22 cellular contexts compared by ENCODE assay signal in genomic region chr4:145663194-145663593, GRCh38. TPM values are rescaled to one million over a fixed set of nuclear protein-coding genes. Genes with fewer than 3 reads are reported as not detected.
DNase-seq lines count a peak whose midpoint lies in the region; ATAC-seq and TF ChIP-seq lines count a peak whose summit lies in the region.
"Had no signal": no experiment of that assay in that cellular context is flagged by ENCODE, and none has a peak within 500 bp of the region (broad histone marks: within the 10 kb centered on the region; RNA-seq: fewer than 3 reads in every experiment).

No MANE protein-coding gene starts in this region.

- H3K27me3 ChIP-seq in heart left ventricle, result no peaks in the 10 kb centered on the region
- no peaks in the 10 kb centered on the region for H3K27me3 ChIP-seq in left lung
- H3K27me3 ChIP-seq in rectal smooth muscle tissue (ENCODE audit: control insufficient read depth, insufficient read depth, low read length), result no peaks in the 10 kb centered on the region
- no peaks in the 10 kb centered on the region for H3K27me3 ChIP-seq in SK-N-SH (ENCODE audit: insufficient read depth)
- H3K27me3 ChIP-seq: BE2C, Peyer's patch had no signal

- no peak for TF ChIP-seq CTCF in WTC11 (IDR thresholded peaks at IDR 0.05)
- TF ChIP-seq CTCF in heart left ventricle (IDR thresholded peaks at IDR 0.05), result no peak
- no peak for TF ChIP-seq CTCF in left lung (IDR thresholded peaks at IDR 0.05)
- no peak for TF ChIP-seq CTCF in SK-N-SH (IDR thresholded peaks at IDR 0.05)

- H3K9me3 Mint-ChIP-seq in WTC11, result peaks cover 15% of the 10 kb centered on the region

- intact Hi-C loops in heart left ventricle (cut with DNase I), result no loop called here
- intact Hi-C loops in left lung (cut with DNase I), result no loop called here

- CTCF ChIA-PET in WTC11 (lab: Charles Lee) (no interaction called here), SK-N-SH (lab: Yijun Ruan, JAX) (interaction anchor here (1.0 to 1.1 kb wide), 2 partner anchors 39 to 293 kb away, joined by 3 read pairs; no protein-coding TSS in a partner anchor)

- no peaks in the 10 kb centered on the region for H3K4me1 Mint-ChIP-seq in WTC11
- H3K4me1 Mint-ChIP-seq: H9 had no signal

- H3K9ac ChIP-seq in rectal smooth muscle tissue (ENCODE audit: low read length), result no peak overlapping the region
- no peak overlapping the region for H3K9ac ChIP-seq in SK-N-SH
- H3K9ac ChIP-seq: KMS-11 had no signal

- no peak for TF ChIP-seq RAD21 in SK-N-SH (IDR thresholded peaks at IDR 0.05; ENCODE audit: low read length)

- no peaks in the 10 kb centered on the region for H3F3A ChIP-seq in SK-N-SH (replicated peaks; ENCODE audit: insufficient read depth)

- peaks cover 10% of the 10 kb centered on the region for H3K36me3 Mint-ChIP-seq in WTC11

- no peaks in the 10 kb centered on the region for H4K20me1 ChIP-seq in SK-N-SH (ENCODE audit: insufficient read depth)

- no peak overlapping the region for H3K4me3 Mint-ChIP-seq in WTC11
- H3K4me3 Mint-ChIP-seq: CD4-positive, CD25-positive, alpha-beta regulatory T cell; H9 had no signal

- 68 to 78% (median 73%) methylated on average over 3 of the region's 3 CpGs for WGBS in heart left ventricle, 4 donors
- WGBS in SK-N-SH (ENCODE audit: low lambda C conversion rate), result 92% methylated on average over 3 of the region's 3 CpGs

- DNase-seq in WTC11 (ENCODE audit: low spot score), result no peak
- no peak for DNase-seq in heart left ventricle
- no peak for DNase-seq in left lung
- DNase-seq in medulla oblongata (ENCODE audit: extremely low spot score), result no peak
- DNase-seq in stimulated activated naive CD4-positive, alpha-beta T cell (lab: John Stamatoyannopoulos, UW), result no peak
- no peak for DNase-seq in SK-N-SH
- DNase-seq: BE2C; CD4-positive, CD25-positive, alpha-beta regulatory T cell; DMS153; GDM1; H9; MV-4-11; NCI-H1694 treated with DMSO at 0.1 percent for 48 hours; NCI-H510A; NCI-H748 treated with DMSO at 0.1 percent for 48 hours; NK-92 treated with Interleukin-12 subunit alpha and Interleukin-12 subunit beta, amount 100 ng/mL, for 24 hours; Peyer's patch had no signal

- H3K9me2 ChIP-seq in SK-N-SH, result no peaks in the 10 kb centered on the region

- H3K79me2 ChIP-seq in SK-N-SH (ENCODE audit: insufficient read depth), result no peaks in the 10 kb centered on the region

- H3K4me1 ChIP-seq in heart left ventricle, result peaks cover 0 to 7% (median 0%) of the 10 kb centered on the region in 12 donors
- no peaks in the 10 kb centered on the region for H3K4me1 ChIP-seq in left lung
- no peaks in the 10 kb centered on the region for H3K4me1 ChIP-seq in rectal smooth muscle tissue (ENCODE audit: control insufficient read depth, insufficient read depth, low read length)
- no peaks in the 10 kb centered on the region for H3K4me1 ChIP-seq in SK-N-SH (ENCODE audit: control insufficient read depth in 1 of 2, insufficient read depth in 2 of 2, low read depth in 1 of 2, low read length in 1 of 2)
- H3K4me1 ChIP-seq: BE2C, Peyer's patch had no signal

- H3K4me2 ChIP-seq in SK-N-SH, result no peak overlapping the region
- H3K4me2 ChIP-seq: KMS-11 had no signal

- H3K36me3 ChIP-seq in heart left ventricle (peaks cover 0 to 4% (median 0%) of the 10 kb centered on the region in 9 donors), left lung (no peaks in the 10 kb centered on the region), rectal smooth muscle tissue (ENCODE audit: control insufficient read depth, insufficient read depth, low read length) (no peaks in the 10 kb centered on the region), SK-N-SH (replicated peaks in 1 of 2; ENCODE audit: control insufficient read depth in 1 of 2, insufficient read depth in 2 of 2, low read length in 1 of 2) (no peaks in the 10 kb centered on the region)
- H3K36me3 ChIP-seq: BE2C, Peyer's patch had no signal

- no peak overlapping the region for H2AFZ ChIP-seq in SK-N-SH (ENCODE audit: low read depth)

- TF ChIP-seq EP300 in SK-N-SH (IDR thresholded peaks at IDR 0.05; ENCODE audit: borderline replicate concordance in 1 of 2, low read depth in 1 of 2, low read length in 1 of 2), result no peak

- peak overlapping the region in 4 of 12 donors; percentile 44 to 64 (median 53) for H3K27ac ChIP-seq in heart left ventricle
- H3K27ac ChIP-seq in left lung, result no peak overlapping the region
- peak overlapping the region; percentile 22 for H3K27ac ChIP-seq in rectal smooth muscle tissue (ENCODE audit: low read depth, low read length)
- H3K27ac ChIP-seq in SK-N-SH (ENCODE audit: low read depth in 2 of 2, low read length in 1 of 2), result no peak overlapping the region
- H3K27ac ChIP-seq: KMS-11, Peyer's patch had no signal

- POLR2A ChIA-PET in WTC11 (lab: Charles Lee), result no interaction called here
- POLR2A ChIA-PET in SK-N-SH (lab: Yijun Ruan, JAX), result no interaction called here

- no peak for TF ChIP-seq POLR2A in heart left ventricle (IDR thresholded peaks at IDR 0.05)

- H3K27me3 Mint-ChIP-seq in WTC11 (ENCODE audit: low read depth), result no peaks in the 10 kb centered on the region
- H3K27me3 Mint-ChIP-seq: CD4-positive, CD25-positive, alpha-beta regulatory T cell had no signal

- H3K4me3 ChIP-seq in heart left ventricle (no peak overlapping the region), left lung (no peak overlapping the region), rectal smooth muscle tissue (ENCODE audit: low read length) (no peak overlapping the region), SK-N-SH (ENCODE audit: low read depth in 2 of 2, low read length in 1 of 2) (no peak overlapping the region)
- H3K4me3 ChIP-seq: Peyer's patch had no signal

- H3K9me3 ChIP-seq in heart left ventricle (no peaks in the 10 kb centered on the region), left lung (no peaks in the 10 kb centered on the region), SK-N-SH (no peaks in the 10 kb centered on the region)
- H3K9me3 ChIP-seq: BE2C, Peyer's patch had no signal

- peak; percentile 34; the same call in 1 of the 2 replicates for ATAC-seq in WTC11
- ATAC-seq in heart left ventricle, result peak; percentile 68 to 86 (median 80)
- peak; percentile 62 for ATAC-seq in left lung
- ATAC-seq in HG02678 (IDR thresholded peaks at IDR 0.05; ENCODE audit: unreplicated experiment), result no peak

- H3K27ac Mint-ChIP-seq in WTC11, result no peak overlapping the region
- H3K27ac Mint-ChIP-seq: CD4-positive, CD25-positive, alpha-beta regulatory T cell; H9 had no signal

TF ChIP-seq in WTC11, 78 proteins besides CTCF, POLR2A, EP300 and RAD21 (continues in another document):
- no peak for TF ChIP-seq ETV6 (CRISPR knock-in tag; IDR thresholded peaks at IDR 0.05)
- no peak for TF ChIP-seq ZNF219 (CRISPR knock-in tag; IDR thresholded peaks at IDR 0.05; ENCODE audit: borderline replicate concordance)
- TF ChIP-seq CREB1 (CRISPR knock-in tag; IDR thresholded peaks at IDR 0.05), result no peak
- no peak for TF ChIP-seq ZBTB43 (CRISPR knock-in tag; IDR thresholded peaks at IDR 0.05)

TF ChIP-seq in SK-N-SH, 30 proteins besides CTCF, POLR2A, EP300 and RAD21 (continues in another document):
- TF ChIP-seq PBX3 (IDR thresholded peaks at IDR 0.05) (no peak), NFIC (IDR thresholded peaks at IDR 0.05; ENCODE audit: borderline replicate concordance) (no peak), TEAD4 (IDR thresholded peaks at IDR 0.05; ENCODE audit: borderline replicate concordance, insufficient read depth) (no peak), FOXM1 (IDR thresholded peaks at IDR 0.05; ENCODE audit: low read depth) (no peak), FOXJ3 (CRISPR knock-in tag; IDR thresholded peaks at IDR 0.05) (no peak), NRF1 (IDR thresholded peaks at IDR 0.05; ENCODE audit: low read depth, low read length) (no peak), RFX5 (IDR thresholded peaks at IDR 0.05; ENCODE audit: low read length) (no peak), USF1 (IDR thresholded peaks at IDR 0.05; ENCODE audit: borderline replicate concordance, low read depth) (no peak), JUND (IDR thresholded peaks at IDR 0.05) (no peak), GABPA (IDR thresholded peaks at IDR 0.05; ENCODE audit: low read depth) (no peak), MXI1 (IDR thresholded peaks at IDR 0.05; ENCODE audit: low read depth, low read length) (no peak), POLR2AphosphoS5 (IDR thresholded peaks at IDR 0.05; ENCODE audit: low read depth, low read length) (no peak)

RNA-seq across cellular contexts. Expression of gene C4orf51, which starts 16.8 kb away (rescaled TPM):
- total RNA-seq in WTC11 (2021) (7.8 to 15.4 TPM (median 8.6 TPM) in 3 replicates), heart left ventricle (not detected), left lung (not detected)
- polyA plus RNA-seq in heart left ventricle (not detected), SK-N-SH (2012; rRNA removed) (not detected in 2 replicates)
- polyA plus RNA-seq in SK-N-SH (2012; cell fraction: cytosol; rRNA removed), result not detected in 2 replicates
- polyA plus RNA-seq in SK-N-SH (2012; cell fraction: nucleus; rRNA removed), result not detected in 2 replicates
- total RNA-seq: CD4-positive, CD25-positive, alpha-beta regulatory T cell; Daoy; HT-29; Peyer's patch had no signal
- polyA plus RNA-seq: CD4-positive, CD25-positive, alpha-beta regulatory T cell had no signal

RNA-seq across cellular contexts. Expression of gene MMAA, which starts 44.0 kb away (rescaled TPM):
- 4.9 to 5.9 TPM (median 5.0 TPM) in 3 replicates for total RNA-seq in WTC11 (2021)
- 10 to 100 TPM in 2 of 9 donors, 1 to 10 TPM in 7; 3.3 to 12.6 (median 8.7) TPM for total RNA-seq in heart left ventricle
- 1 to 10 TPM; 3.6 to 4.0 TPM for polyA plus RNA-seq in heart left ventricle
- total RNA-seq in left lung, result 10 to 100 TPM; 10.1 to 10.3 TPM
- 2.2 and 3.2 TPM in 2 replicates for polyA plus RNA-seq in SK-N-SH (2012; rRNA removed)
- 3.0 and 4.6 TPM in 2 replicates for polyA plus RNA-seq in SK-N-SH (2012; cell fraction: cytosol; rRNA removed)
- 1.7 and 3.0 TPM in 2 replicates for polyA plus RNA-seq in SK-N-SH (2012; cell fraction: nucleus; rRNA removed)
